ENCODE assay signal across 16 cellular contexts in genomic region chr1:179177182-179177581, GRCh38. TPM values are rescaled to one million over a fixed set of nuclear protein-coding genes. Genes with fewer than 3 reads are reported as not detected.
A peak's percentile ranks its signal among the peaks of the same experiment; 100 is the strongest.
DNase-seq lines count a peak whose midpoint lies in the region; TF ChIP-seq lines count a peak whose summit lies in the region.
"Had no signal": no experiment of that assay in that cellular context is flagged by ENCODE, and none has a peak within 500 bp of the region (broad histone marks: within the 10 kb centered on the region; RNA-seq: fewer than 3 reads in every experiment).

No MANE protein-coding gene starts in this region.

- peak overlapping the region; percentile 66 for H3K27ac ChIP-seq in GM23248
- H3K27ac ChIP-seq in mammary epithelial cell (ENCODE audit: insufficient read depth, low read depth, low read length): peak overlapping the region; percentile 41
- H3K27ac ChIP-seq in subcutaneous abdominal adipose tissue (ENCODE audit: low read depth, low read length): peak overlapping the region; percentile 80
- H3K27ac ChIP-seq: HL-60, neural progenitor cell, thyroid gland had no signal

- dilution Hi-C loops in mammary epithelial cell (cut with HindIII; ENCODE audit: low sequenced_read_pairs): loop anchor here (5.0 kb wide), 1 partner anchor 45 kb away; no protein-coding TSS in a partner anchor

- BruUV-seq in mammary epithelial cell (replicated peaks; lab: Mats Ljungman, UMichigan): no TSS peak

- H3K4me3 ChIP-seq in GM23248 (peak overlapping the region; percentile 17; the same call in 1 of the 2 replicates), mammary epithelial cell (replicated peaks in 1 of 3; ENCODE audit: insufficient read depth in 1 of 3, low read depth in 2 of 3, low read length in 3 of 3) (no peak overlapping the region), subcutaneous abdominal adipose tissue (ENCODE audit: low read depth in 1 of 5, low read length in 5 of 5) (no peak overlapping the region)
- H3K4me3 ChIP-seq: neural progenitor cell, thyroid gland had no signal

- H3K9ac ChIP-seq in GM23248: peak overlapping the region; percentile 40; the same call in 1 of the 2 replicates
- no peak overlapping the region for H3K9ac ChIP-seq in mammary epithelial cell (ENCODE audit: insufficient read depth, low read length)
- H3K9ac ChIP-seq in subcutaneous abdominal adipose tissue (ENCODE audit: low read length in 5 of 5): no peak overlapping the region
- H3K9ac ChIP-seq: neural progenitor cell had no signal

- H2AFZ ChIP-seq in GM23248 (no peak overlapping the region), mammary epithelial cell (ENCODE audit: low read depth, low read length) (no peak overlapping the region)
- H2AFZ ChIP-seq: neural progenitor cell had no signal

- CTCF ChIA-PET in mammary epithelial cell (lab: Charles Lee; ENCODE audit: low non-redundant PET): no interaction called here

- WGBS in GM23248 (ENCODE audit: low coverage in 1 of 2, low lambda C conversion rate in 2 of 2, missing lambda C conversion rate in 2 of 2), 2 experiments: 3 to 4% methylated on average over 2 of the region's 2 CpGs
- WGBS in mammary epithelial cell (ENCODE audit: low coverage, missing lambda C conversion rate): 29% methylated on average over 2 of the region's 2 CpGs

- no peaks in the 10 kb centered on the region for H3K36me3 ChIP-seq in GM23248 (ENCODE audit: low read depth)
- no peaks in the 10 kb centered on the region for H3K36me3 ChIP-seq in mammary epithelial cell (ENCODE audit: insufficient read depth, low read length)
- H3K36me3 ChIP-seq in subcutaneous abdominal adipose tissue (ENCODE audit: control insufficient read depth in 5 of 5, insufficient read depth in 5 of 5, low read length in 5 of 5): no peaks in the 10 kb centered on the region
- H3K36me3 ChIP-seq: neural progenitor cell, thyroid gland had no signal

- H3K4me2 ChIP-seq in GM23248 (ENCODE audit: unreplicated experiment) (peak overlapping the region; percentile 52), mammary epithelial cell (ENCODE audit: insufficient read depth, low read depth, low read length) (peak overlapping the region; percentile 4)
- H3K4me2 ChIP-seq: neural progenitor cell had no signal

- H3K9me3 ChIP-seq in GM23248 (ENCODE audit: low read depth) (no peaks in the 10 kb centered on the region), mammary epithelial cell (replicated peaks; ENCODE audit: insufficient read depth, low read length) (no peaks in the 10 kb centered on the region), subcutaneous abdominal adipose tissue (ENCODE audit: control insufficient read depth in 5 of 5, low read length in 5 of 5) (no peaks in the 10 kb centered on the region)
- H3K9me3 ChIP-seq: thyroid gland had no signal

- H4K20me1 ChIP-seq in GM23248 (ENCODE audit: insufficient read depth): no peaks in the 10 kb centered on the region
- no peaks in the 10 kb centered on the region for H4K20me1 ChIP-seq in mammary epithelial cell (ENCODE audit: insufficient read depth, low read length)

- H3F3A ChIP-seq in GM23248 (ENCODE audit: insufficient read depth): peaks cover 40% of the 10 kb centered on the region

- no peak for TF ChIP-seq CTCF in mammary epithelial cell (conservative IDR thresholded peaks at IDR 0.05 in 1 of 2, IDR thresholded peaks at IDR 0.05 in 1 of 2; ENCODE audit: extremely low read depth in 1 of 2, insufficient read depth in 1 of 2, low read depth in 1 of 2, low read length in 2 of 2)
- TF ChIP-seq CTCF in GM13976 (IDR thresholded peaks at IDR 0.05; ENCODE audit: borderline replicate concordance, control extremely low read depth, extremely low read depth, insufficient read depth, missing control alignments): no peak

- peaks cover 46% of the 10 kb centered on the region for H3K4me1 ChIP-seq in GM23248 (ENCODE audit: insufficient read depth)
- H3K4me1 ChIP-seq in mammary epithelial cell (ENCODE audit: insufficient read depth, low read length): peaks cover 33% of the 10 kb centered on the region
- peaks cover 4 to 18% (median 15%) of the 10 kb centered on the region in 5 donors for H3K4me1 ChIP-seq in subcutaneous abdominal adipose tissue (ENCODE audit: control insufficient read depth in 5 of 5, insufficient read depth in 5 of 5, low read length in 5 of 5)
- H3K4me1 ChIP-seq: neural progenitor cell had no signal

- H3K9me2 ChIP-seq in GM23248 (ENCODE audit: insufficient read depth): no peaks in the 10 kb centered on the region

- no peaks in the 10 kb centered on the region for H3K27me3 ChIP-seq in GM23248 (replicated peaks; ENCODE audit: insufficient read depth)
- no peaks in the 10 kb centered on the region for H3K27me3 ChIP-seq in mammary epithelial cell (ENCODE audit: insufficient read depth, low read length)
- no peaks in the 10 kb centered on the region for H3K27me3 ChIP-seq in subcutaneous abdominal adipose tissue (ENCODE audit: control insufficient read depth in 5 of 5, insufficient read depth in 4 of 5, low read length in 5 of 5)
- H3K27me3 ChIP-seq: neural progenitor cell, thyroid gland had no signal

- peak; percentile 79 for DNase-seq in GM23248
- DNase-seq in mammary epithelial cell: no peak
- DNase-seq in hepatic stellate cell (ENCODE audit: low spot score): peak; percentile 23
- DNase-seq in SKM-1 treated with dmso at 0.1 percent for 144 hours (lab: John Stamatoyannopoulos, UW; ENCODE audit: unreplicated experiment): no peak
- no peak for DNase-seq in T-helper 9 cell
- no peak for DNase-seq in GM13976 (ENCODE audit: low spot score)
- DNase-seq: activated CD4-positive, alpha-beta memory T cell treated with anti-CD3 and anti-CD28 coated beads, Interleukin-2, amount 10 ng/mL, durations not matched to agents 7 days and 5 days; activated naive CD4-positive, alpha-beta T cell; dermis blood vessel endothelial cell; glutamatergic neuron; left colon; stimulated activated CD4-positive, alpha-beta T cell treated with anti-CD3 and anti-CD28 coated beads, Interleukin-12 subunit alpha, Interleukin-12 subunit beta, amount 100 ng/mL, for 4 hours; thyroid gland had no signal

- H3K79me2 ChIP-seq in GM23248 (ENCODE audit: insufficient read depth): peaks cover 64% of the 10 kb centered on the region
- H3K79me2 ChIP-seq in mammary epithelial cell (ENCODE audit: insufficient read depth, low read length): peaks cover 40% of the 10 kb centered on the region

- intact Hi-C loops in mammary epithelial cell (cut with micrococcal nuclease): no loop called here

- in situ Hi-C loops in GM23248 (cut with MboI) (no loop called here), mammary epithelial cell (cut with MboI; ENCODE audit: low sequenced_read_pairs in 2 of 2) (no loop called here), GM13976 (cut with MboI; ENCODE audit: low sequenced_read_pairs, unreplicated experiment) (no loop called here)

RNA-seq across cellular contexts. Expression of gene ABL2, which starts 52.3 kb away (rescaled TPM):
- total RNA-seq in GM23248 (2014; rRNA removed; shearing (Covaris generic)): 38.6 and 43.3 TPM in 2 replicates
- polyA plus RNA-seq in GM23248 (2016; fragmentation: Nextera tagmentation; extraction: Ambion mirVana) (10.0 and 13.2 TPM in 2 replicates), mammary epithelial cell (22.4 TPM)
- total RNA-seq in mammary epithelial cell: 100 to 1,000 TPM in 1 of 2 donors, 10 to 100 TPM in 1; 78.2 to 161 TPM
- polyA minus RNA-seq in mammary epithelial cell: 75.0 TPM

Comparison
In these comparisons a context has a peak if more than half of its experiments do, and no peak if none do; other contexts are left out.
1. DNase-seq: peak in GM23248 (single experiment) and hepatic stellate cell (single experiment); none in mammary epithelial cell (single experiment), SKM-1 treated with dmso at 0.1 percent for 144 hours (single experiment), T-helper 9 cell (single experiment) and GM13976 (single experiment).
2. Peak in every context shown above with its lines, with median percentiles within 50 percentile points of each other: H3K27ac ChIP-seq.